11 cellular contexts compared by ENCODE assay signal in the genomic region with DNA sequence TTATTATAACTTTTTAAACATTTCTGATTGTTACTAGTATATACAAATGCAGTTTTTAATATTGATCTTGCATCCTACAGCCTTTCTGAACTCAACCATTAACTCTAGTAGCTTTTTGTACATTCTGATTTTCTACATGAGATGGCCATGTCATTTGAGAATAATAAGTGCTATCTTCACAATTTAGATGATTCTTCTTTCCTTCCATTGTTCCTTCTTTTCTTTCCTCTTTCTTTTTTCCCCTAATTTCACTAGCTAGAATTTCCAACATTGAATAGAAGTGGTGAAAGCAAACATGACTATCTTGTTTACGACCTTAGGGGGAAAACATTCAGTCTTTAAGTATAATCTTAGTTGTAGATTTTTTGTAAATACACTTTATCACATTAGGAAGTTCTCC.
"Had no signal": no experiment of that assay in that cellular context is flagged by ENCODE, and none has a peak within 500 bp of the region (broad histone marks: within the 10 kb centered on the region; RNA-seq: fewer than 3 reads in every experiment).

No MANE protein-coding gene starts in this region.

- H3K36me3 ChIP-seq: HAP-1 had no signal

- FAIRE-seq: H1, H54 had no signal

- H3K4me3 ChIP-seq: GM23248, GM23338, HAP-1 had no signal

- H3K4me2 ChIP-seq: GM23338 had no signal

- H3K9me3 ChIP-seq: HAP-1 had no signal

- H2AFZ ChIP-seq: GM23248, GM23338 had no signal

- ATAC-seq: GM23338, HCT116 had no signal

- H3K27ac ChIP-seq: GM23248 had no signal

- H3K4me1 ChIP-seq: HAP-1 had no signal

- H3K9ac ChIP-seq: GM23248 had no signal

- DNase-seq: GM23248, GOT3, H7, H9, HCEC 1CT, HFFc6 had no signal
